Comparison of ENCODE assay signal across 22 cellular contexts in the genomic region with DNA sequence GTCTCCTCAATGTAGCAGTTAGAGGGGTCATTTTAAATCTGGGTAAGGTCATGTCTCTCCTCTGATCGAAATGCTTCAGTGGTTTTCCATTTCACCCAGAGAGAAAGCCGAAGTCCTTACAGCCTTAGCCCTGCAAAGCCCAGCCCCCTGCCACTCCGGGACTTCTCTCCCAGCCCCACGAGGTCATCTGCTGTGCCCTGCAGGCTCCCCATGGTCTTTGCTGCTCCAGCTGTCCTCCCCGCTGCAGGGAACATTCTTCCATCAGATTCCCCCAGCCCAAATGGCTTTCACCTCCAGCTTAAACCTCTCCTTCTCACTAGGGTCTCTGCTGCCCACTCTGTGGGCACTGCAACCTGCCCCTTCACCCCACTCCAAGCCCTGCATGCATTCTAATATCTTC.
"Had no signal": no experiment of that assay in that cellular context is flagged by ENCODE, and none has a peak within 500 bp of the region (broad histone marks: within the 10 kb centered on the region; RNA-seq: fewer than 3 reads in every experiment).

No MANE protein-coding gene starts in this region.

- H3K36me3 Mint-ChIP-seq: naive B cell; natural killer cell; stimulated activated naive B cell treated with anti-CD40 and anti-IgM and Interleukin-4, amounts not matched to agents 10 μg/mL and 1 μg/mL and 100 μg/mL, for 72 hours had no signal

- H3K79me2 ChIP-seq: hepatocyte had no signal

- H3K36me3 ChIP-seq: heart right ventricle, left ventricle myocardium inferior, ovary, right atrium auricular region, right lobe of liver, suprapubic skin, thoracic aorta, tibial artery, upper lobe of right lung had no signal

- H3K9me3 Mint-ChIP-seq: natural killer cell had no signal

- H3K4me3 Mint-ChIP-seq: naive B cell; natural killer cell; stimulated activated naive B cell treated with anti-CD40 and anti-IgM and Interleukin-4, amounts not matched to agents 10 μg/mL and 1 μg/mL and 100 μg/mL, for 72 hours had no signal

- DNase-seq: heart right ventricle; islet precursor cell; left ventricle myocardium inferior; naive B cell; natural killer cell; ovary; right lobe of liver; stimulated activated CD4-positive, alpha-beta T cell treated with anti-CD3 and anti-CD28 coated beads, Interleukin-12 subunit alpha, Interleukin-12 subunit beta, amount 100 ng/mL, for 4 hours; stimulated activated CD4-positive, alpha-beta T cell treated with anti-CD3 and anti-CD28 coated beads, Interleukin-15, amount 100 ng/mL, for 24 hours; stimulated activated CD4-positive, alpha-beta T cell treated with anti-CD3 and anti-CD28 coated beads, Interleukin-2, amount 100 ng/mL, for 24 hours; stimulated activated CD4-positive, alpha-beta T cell treated with anti-CD3 and anti-CD28 coated beads, Interleukin-4, amount 100 ng/mL, for 1 hour; stimulated activated naive B cell treated with anti-CD40 and anti-IgM and Interleukin-4, amounts not matched to agents 10 μg/mL and 1 μg/mL and 100 μg/mL, for 72 hours; stimulated activated naive CD8-positive, alpha-beta T cell treated with anti-CD3 and anti-CD28 coated beads, Interleukin-15, Interleukin-2, amounts not matched to agents 100 U/mL and 50 U/mL, for 24 hours; tibial artery; upper lobe of right lung had no signal

- H3K27ac ChIP-seq: heart right ventricle, hepatocyte, left ventricle myocardium inferior, ovary, right atrium auricular region, right lobe of liver, skin epidermis, suprapubic skin, thoracic aorta, tibial artery, upper lobe of right lung had no signal

- H2AFZ ChIP-seq: hepatocyte had no signal

- H3K4me1 ChIP-seq: heart right ventricle, left ventricle myocardium inferior, right atrium auricular region, right lobe of liver, tibial artery, upper lobe of right lung had no signal

- H3K27me3 ChIP-seq: hepatocyte, ovary, right atrium auricular region, right lobe of liver, tibial artery had no signal

- H3K27ac Mint-ChIP-seq: naive B cell; natural killer cell; progenitor cell of endocrine pancreas; stimulated activated naive B cell treated with anti-CD40 and anti-IgM and Interleukin-4, amounts not matched to agents 10 μg/mL and 1 μg/mL and 100 μg/mL, for 72 hours had no signal

- H3K4me1 Mint-ChIP-seq: naive B cell; stimulated activated naive B cell treated with anti-CD40 and anti-IgM and Interleukin-4, amounts not matched to agents 10 μg/mL and 1 μg/mL and 100 μg/mL, for 72 hours had no signal

- H3K9me3 ChIP-seq: heart right ventricle, left ventricle myocardium inferior, ovary, right atrium auricular region, right lobe of liver, suprapubic skin, thoracic aorta, tibial artery, upper lobe of right lung had no signal

- H3K4me3 ChIP-seq: heart right ventricle, hepatocyte, left ventricle myocardium inferior, lung, ovary, right atrium auricular region, right lobe of liver, skin epidermis, suprapubic skin, thoracic aorta, tibial artery, upper lobe of right lung had no signal

- H3K4me2 ChIP-seq: hepatocyte had no signal
